1 cellular context compared by ENCODE assay signal in the genomic region with DNA sequence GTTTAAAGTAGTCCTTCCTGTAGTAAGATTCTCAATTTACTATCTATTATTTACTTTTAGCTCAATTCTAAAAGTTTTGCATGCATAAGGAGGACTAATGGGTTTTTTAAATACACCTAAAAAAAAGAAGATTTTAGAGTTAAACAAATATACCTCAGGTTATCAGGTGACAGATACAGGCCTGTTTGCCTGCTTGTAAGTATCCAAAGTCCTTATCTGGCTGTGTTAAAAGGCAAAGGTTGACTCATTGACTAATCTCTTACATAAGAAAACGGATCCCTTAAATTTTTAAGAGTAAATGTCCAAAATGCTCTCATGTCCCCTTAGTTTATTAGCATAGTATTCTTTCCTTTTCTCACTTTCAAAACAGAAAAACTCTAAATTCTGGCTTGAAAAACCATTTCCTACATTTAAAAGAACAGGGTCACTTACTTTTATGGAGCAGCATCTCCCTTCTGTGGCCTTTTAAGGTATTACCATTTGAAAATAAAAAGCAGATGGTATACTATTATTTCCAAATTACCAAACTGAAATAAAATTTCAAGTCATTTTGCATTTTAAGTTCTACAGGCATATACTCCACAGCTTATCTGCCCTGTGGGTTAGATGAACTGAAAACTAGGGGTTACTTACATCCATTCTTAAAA.
A peak's percentile ranks its signal among the peaks of the same experiment; 100 is the strongest.
TF ChIP-seq lines count a peak whose summit lies in the region.

No MANE protein-coding gene starts in this region.

TF ChIP-seq in HepG2, 621 proteins besides CTCF, POLR2A, EP300 and RAD21 (continued from another document and continues in another):
- TF ChIP-seq, protein P1, sequence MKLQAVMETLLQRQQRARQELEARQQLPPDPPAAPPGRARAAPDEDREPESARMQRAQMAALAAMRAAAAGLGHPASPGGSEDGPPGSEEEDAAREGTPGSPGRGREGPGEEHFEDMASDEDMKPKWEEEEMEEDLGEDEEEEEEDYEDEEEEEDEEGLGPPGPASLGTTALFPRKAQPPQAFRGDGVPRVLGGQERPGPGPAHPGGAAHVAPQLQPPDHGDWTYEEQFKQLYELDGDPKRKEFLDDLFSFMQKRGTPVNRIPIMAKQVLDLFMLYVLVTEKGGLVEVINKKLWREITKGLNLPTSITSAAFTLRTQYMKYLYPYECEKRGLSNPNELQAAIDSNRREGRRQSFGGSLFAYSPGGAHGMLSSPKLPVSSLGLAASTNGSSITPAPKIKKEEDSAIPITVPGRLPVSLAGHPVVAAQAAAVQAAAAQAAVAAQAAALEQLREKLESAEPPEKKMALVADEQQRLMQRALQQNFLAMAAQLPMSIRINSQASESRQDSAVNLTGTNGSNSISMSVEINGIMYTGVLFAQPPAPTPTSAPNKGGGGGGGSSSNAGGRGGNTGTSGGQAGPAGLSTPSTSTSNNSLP (IDR thresholded peaks at IDR 0.05; ENCODE audit: low read depth, low read length) = peak; percentile 41
- TF ChIP-seq U2AF1 (optimal IDR thresholded peaks at IDR 0.05; ENCODE audit: low read depth, low read length) (no peak), KLF16 (CRISPR knock-in tag; IDR thresholded peaks at IDR 0.05) (0 out of 4 replicates have a peak, but pooled peaks of 1 of the 2 experiments have one; percentile 26), SMC3 (IDR thresholded peaks at IDR 0.05; ENCODE audit: low read length) (0 out of 2 replicates have a peak, but pooled peaks have one; percentile 6), ZNF282 (IDR thresholded peaks at IDR 0.05; ENCODE audit: partially characterized antibody) (no peak), PPARG (CRISPR knock-in tag; conservative IDR thresholded peaks at IDR 0.05) (peak; percentile 89), TARDBP (CRISPR knock-in tag; IDR thresholded peaks at IDR 0.05) (0 out of 2 replicates have a peak, but pooled peaks have one; percentile 27), SOX6 (IDR thresholded peaks at IDR 0.05) (no peak), SOX6 (CRISPR knock-in tag; IDR thresholded peaks at IDR 0.05) (no peak), NR2F6 (IDR thresholded peaks at IDR 0.05) (peak; percentile 74), NR2F6 (CRISPR knock-in tag; IDR thresholded peaks at IDR 0.05) (peak; percentile 61; the same call in 1 of the 2 replicates), HMGA1 (CRISPR knock-in tag; conservative IDR thresholded peaks at IDR 0.05) (no peak), CEBPG (CRISPR knock-in tag; IDR thresholded peaks at IDR 0.05) (peak; percentile 44; the same call in 1 of the 2 replicates), POGZ (CRISPR knock-in tag; IDR thresholded peaks at IDR 0.05) (peak; percentile 56), ZSCAN12 (CRISPR knock-in tag; IDR thresholded peaks at IDR 0.05) (no peak), ASH2L (IDR thresholded peaks at IDR 0.05; ENCODE audit: insufficient read length, low read depth, low read length) (peak; percentile 49), MED1 (CRISPR knock-in tag; IDR thresholded peaks at IDR 0.05) (0 out of 2 replicates have a peak, but pooled peaks have one; percentile 25), PHF21A (CRISPR knock-in tag; IDR thresholded peaks at IDR 0.05) (no peak), ZFP62 (CRISPR knock-in tag; IDR thresholded peaks at IDR 0.05) (no peak), FLYWCH1 (CRISPR knock-in tag; IDR thresholded peaks at IDR 0.05) (no peak), MIXL1 (CRISPR knock-in tag; IDR thresholded peaks at IDR 0.05) (no peak), ZNF160 (CRISPR knock-in tag; IDR thresholded peaks at IDR 0.05) (no peak), FOXJ3 (CRISPR knock-in tag; IDR thresholded peaks at IDR 0.05; ENCODE audit: borderline replicate concordance) (peak; percentile 54; the same call in 1 of the 2 replicates), PCBP1 (IDR thresholded peaks at IDR 0.05; ENCODE audit: borderline replicate concordance, low read depth, low read length) (no peak), ZNF232 (CRISPR knock-in tag; IDR thresholded peaks at IDR 0.05; ENCODE audit: borderline replicate concordance) (no peak), ZNF496 (CRISPR knock-in tag; IDR thresholded peaks at IDR 0.05; ENCODE audit: insufficient replicate concordance) (no peak), AHR (CRISPR knock-in tag; IDR thresholded peaks at IDR 0.05) (no peak)
- TF ChIP-seq, protein P2, sequence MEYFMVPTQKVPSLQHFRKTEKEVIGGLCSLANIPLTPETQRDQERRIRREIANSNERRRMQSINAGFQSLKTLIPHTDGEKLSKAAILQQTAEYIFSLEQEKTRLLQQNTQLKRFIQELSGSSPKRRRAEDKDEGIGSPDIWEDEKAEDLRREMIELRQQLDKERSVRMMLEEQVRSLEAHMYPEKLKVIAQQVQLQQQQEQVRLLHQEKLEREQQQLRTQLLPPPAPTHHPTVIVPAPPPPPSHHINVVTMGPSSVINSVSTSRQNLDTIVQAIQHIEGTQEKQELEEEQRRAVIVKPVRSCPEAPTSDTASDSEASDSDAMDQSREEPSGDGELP (IDR thresholded peaks at IDR 0.05; ENCODE audit: borderline replicate concordance, low read depth) = peak; percentile 50; the same call in 1 of the 2 replicates
- TF ChIP-seq, protein P3, sequence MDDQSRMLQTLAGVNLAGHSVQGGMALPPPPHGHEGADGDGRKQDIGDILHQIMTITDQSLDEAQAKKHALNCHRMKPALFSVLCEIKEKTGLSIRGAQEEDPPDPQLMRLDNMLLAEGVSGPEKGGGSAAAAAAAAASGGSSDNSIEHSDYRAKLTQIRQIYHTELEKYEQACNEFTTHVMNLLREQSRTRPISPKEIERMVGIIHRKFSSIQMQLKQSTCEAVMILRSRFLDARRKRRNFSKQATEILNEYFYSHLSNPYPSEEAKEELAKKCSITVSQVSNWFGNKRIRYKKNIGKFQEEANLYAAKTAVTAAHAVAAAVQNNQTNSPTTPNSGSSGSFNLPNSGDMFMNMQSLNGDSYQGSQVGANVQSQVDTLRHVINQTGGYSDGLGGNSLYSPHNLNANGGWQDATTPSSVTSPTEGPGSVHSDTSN (CRISPR knock-in tag; IDR thresholded peaks at IDR 0.05; ENCODE audit: borderline replicate concordance) = no peak
- TF ChIP-seq, protein P4, sequence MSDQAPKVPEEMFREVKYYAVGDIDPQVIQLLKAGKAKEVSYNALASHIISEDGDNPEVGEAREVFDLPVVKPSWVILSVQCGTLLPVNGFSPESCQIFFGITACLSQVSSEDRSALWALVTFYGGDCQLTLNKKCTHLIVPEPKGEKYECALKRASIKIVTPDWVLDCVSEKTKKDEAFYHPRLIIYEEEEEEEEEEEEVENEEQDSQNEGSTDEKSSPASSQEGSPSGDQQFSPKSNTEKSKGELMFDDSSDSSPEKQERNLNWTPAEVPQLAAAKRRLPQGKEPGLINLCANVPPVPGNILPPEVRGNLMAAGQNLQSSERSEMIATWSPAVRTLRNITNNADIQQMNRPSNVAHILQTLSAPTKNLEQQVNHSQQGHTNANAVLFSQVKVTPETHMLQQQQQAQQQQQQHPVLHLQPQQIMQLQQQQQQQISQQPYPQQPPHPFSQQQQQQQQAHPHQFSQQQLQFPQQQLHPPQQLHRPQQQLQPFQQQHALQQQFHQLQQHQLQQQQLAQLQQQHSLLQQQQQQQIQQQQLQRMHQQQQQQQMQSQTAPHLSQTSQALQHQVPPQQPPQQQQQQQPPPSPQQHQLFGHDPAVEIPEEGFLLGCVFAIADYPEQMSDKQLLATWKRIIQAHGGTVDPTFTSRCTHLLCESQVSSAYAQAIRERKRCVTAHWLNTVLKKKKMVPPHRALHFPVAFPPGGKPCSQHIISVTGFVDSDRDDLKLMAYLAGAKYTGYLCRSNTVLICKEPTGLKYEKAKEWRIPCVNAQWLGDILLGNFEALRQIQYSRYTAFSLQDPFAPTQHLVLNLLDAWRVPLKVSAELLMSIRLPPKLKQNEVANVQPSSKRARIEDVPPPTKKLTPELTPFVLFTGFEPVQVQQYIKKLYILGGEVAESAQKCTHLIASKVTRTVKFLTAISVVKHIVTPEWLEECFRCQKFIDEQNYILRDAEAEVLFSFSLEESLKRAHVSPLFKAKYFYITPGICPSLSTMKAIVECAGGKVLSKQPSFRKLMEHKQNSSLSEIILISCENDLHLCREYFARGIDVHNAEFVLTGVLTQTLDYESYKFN (CRISPR knock-in tag; conservative IDR thresholded peaks at IDR 0.05) = peak; percentile 74
- TF ChIP-seq, protein P5, sequence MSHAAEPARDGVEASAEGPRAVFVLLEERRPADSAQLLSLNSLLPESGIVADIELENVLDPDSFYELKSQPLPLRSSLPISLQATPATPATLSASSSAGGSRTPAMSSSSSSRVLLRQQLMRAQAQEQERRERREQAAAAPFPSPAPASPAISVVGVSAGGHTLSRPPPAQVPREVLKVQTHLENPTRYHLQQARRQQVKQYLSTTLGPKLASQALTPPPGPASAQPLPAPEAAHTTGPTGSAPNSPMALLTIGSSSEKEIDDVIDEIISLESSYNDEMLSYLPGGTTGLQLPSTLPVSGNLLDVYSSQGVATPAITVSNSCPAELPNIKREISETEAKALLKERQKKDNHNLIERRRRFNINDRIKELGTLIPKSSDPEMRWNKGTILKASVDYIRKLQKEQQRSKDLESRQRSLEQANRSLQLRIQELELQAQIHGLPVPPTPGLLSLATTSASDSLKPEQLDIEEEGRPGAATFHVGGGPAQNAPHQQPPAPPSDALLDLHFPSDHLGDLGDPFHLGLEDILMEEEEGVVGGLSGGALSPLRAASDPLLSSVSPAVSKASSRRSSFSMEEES (CRISPR knock-in tag; IDR thresholded peaks at IDR 0.05) = peak; percentile 65; the same call in 1 of the 2 replicates
- TF ChIP-seq, protein P6, sequence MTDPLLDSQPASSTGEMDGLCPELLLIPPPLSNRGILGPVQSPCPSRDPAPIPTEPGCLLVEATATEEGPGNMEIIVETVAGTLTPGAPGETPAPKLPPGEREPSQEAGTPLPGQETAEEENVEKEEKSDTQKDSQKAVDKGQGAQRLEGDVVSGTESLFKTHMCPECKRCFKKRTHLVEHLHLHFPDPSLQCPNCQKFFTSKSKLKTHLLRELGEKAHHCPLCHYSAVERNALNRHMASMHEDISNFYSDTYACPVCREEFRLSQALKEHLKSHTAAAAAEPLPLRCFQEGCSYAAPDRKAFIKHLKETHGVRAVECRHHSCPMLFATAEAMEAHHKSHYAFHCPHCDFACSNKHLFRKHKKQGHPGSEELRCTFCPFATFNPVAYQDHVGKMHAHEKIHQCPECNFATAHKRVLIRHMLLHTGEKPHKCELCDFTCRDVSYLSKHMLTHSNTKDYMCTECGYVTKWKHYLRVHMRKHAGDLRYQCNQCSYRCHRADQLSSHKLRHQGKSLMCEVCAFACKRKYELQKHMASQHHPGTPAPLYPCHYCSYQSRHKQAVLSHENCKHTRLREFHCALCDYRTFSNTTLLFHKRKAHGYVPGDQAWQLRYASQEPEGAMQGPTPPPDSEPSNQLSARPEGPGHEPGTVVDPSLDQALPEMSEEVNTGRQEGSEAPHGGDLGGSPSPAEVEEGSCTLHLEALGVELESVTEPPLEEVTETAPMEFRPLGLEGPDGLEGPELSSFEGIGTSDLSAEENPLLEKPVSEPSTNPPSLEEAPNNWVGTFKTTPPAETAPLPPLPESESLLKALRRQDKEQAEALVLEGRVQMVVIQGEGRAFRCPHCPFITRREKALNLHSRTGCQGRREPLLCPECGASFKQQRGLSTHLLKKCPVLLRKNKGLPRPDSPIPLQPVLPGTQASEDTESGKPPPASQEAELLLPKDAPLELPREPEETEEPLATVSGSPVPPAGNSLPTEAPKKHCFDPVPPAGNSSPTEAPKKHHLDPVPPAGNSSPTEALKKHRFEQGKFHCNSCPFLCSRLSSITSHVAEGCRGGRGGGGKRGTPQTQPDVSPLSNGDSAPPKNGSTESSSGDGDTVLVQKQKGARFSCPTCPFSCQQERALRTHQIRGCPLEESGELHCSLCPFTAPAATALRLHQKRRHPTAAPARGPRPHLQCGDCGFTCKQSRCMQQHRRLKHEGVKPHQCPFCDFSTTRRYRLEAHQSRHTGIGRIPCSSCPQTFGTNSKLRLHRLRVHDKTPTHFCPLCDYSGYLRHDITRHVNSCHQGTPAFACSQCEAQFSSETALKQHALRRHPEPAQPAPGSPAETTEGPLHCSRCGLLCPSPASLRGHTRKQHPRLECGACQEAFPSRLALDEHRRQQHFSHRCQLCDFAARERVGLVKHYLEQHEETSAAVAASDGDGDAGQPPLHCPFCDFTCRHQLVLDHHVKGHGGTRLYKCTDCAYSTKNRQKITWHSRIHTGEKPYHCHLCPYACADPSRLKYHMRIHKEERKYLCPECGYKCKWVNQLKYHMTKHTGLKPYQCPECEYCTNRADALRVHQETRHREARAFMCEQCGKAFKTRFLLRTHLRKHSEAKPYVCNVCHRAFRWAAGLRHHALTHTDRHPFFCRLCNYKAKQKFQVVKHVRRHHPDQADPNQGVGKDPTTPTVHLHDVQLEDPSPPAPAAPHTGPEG (CRISPR knock-in tag; IDR thresholded peaks at IDR 0.05) = no peak
- TF ChIP-seq, protein P7, sequence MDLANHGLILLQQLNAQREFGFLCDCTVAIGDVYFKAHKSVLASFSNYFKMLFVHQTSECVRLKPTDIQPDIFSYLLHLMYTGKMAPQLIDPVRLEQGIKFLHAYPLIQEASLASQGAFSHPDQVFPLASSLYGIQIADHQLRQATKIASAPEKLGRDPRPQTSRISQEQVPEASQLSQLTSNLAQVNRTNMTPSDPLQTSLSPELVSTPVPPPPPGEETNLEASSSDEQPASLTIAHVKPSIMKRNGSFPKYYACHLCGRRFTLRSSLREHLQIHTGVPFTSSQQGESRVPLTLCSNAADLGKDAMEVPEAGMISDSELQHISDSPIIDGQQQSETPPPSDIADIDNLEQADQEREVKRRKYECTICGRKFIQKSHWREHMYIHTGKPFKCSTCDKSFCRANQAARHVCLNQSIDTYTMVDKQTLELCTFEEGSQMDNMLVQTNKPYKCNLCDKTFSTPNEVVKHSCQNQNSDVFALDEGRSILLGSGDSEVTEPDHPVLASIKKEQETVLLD (CRISPR knock-in tag; IDR thresholded peaks at IDR 0.05; ENCODE audit: low read depth) = no peak
- TF ChIP-seq, protein P8, sequence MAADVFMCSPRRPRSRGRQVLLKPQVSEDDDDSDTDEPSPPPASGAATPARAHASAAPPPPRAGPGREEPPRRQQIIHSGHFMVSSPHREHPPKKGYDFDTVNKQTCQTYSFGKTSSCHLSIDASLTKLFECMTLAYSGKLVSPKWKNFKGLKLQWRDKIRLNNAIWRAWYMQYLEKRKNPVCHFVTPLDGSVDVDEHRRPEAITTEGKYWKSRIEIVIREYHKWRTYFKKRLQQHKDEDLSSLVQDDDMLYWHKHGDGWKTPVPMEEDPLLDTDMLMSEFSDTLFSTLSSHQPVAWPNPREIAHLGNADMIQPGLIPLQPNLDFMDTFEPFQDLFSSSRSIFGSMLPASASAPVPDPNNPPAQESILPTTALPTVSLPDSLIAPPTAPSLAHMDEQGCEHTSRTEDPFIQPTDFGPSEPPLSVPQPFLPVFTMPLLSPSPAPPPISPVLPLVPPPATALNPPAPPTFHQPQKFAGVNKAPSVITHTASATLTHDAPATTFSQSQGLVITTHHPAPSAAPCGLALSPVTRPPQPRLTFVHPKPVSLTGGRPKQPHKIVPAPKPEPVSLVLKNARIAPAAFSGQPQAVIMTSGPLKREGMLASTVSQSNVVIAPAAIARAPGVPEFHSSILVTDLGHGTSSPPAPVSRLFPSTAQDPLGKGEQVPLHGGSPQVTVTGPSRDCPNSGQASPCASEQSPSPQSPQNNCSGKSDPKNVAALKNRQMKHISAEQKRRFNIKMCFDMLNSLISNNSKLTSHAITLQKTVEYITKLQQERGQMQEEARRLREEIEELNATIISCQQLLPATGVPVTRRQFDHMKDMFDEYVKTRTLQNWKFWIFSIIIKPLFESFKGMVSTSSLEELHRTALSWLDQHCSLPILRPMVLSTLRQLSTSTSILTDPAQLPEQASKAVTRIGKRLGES (CRISPR knock-in tag; IDR thresholded peaks at IDR 0.05; ENCODE audit: borderline replicate concordance) = no peak
